25 cellular contexts compared by ENCODE assay signal in genomic region chr21:27152996-27153395, GRCh38.
"Had no signal": no experiment of that assay in that cellular context is flagged by ENCODE, and none has a peak within 500 bp of the region (broad histone marks: within the 10 kb centered on the region; RNA-seq: fewer than 3 reads in every experiment).

No MANE protein-coding gene starts in this region.

- H3K27me3 ChIP-seq: SJSA1 had no signal

- DNase-seq: IMR-90, Karpas-422, KG1, MV-4-11, NCI-H1048, NCI-H1105, NCI-H1417 treated with DMSO at 0.1 percent for 48 hours, NCI-H146, NCI-H1694 treated with DMSO at 0.1 percent for 48 hours, NCI-H1930, NCI-H2081, NCI-H2107, NCI-H226, NCI-H446, NCI-H510A, NCI-H524 treated with DMSO at 0.1 percent for 48 hours, NCI-H69, NCI-H774, Right ventricle myocardium superior, RPMI8226, SIG-M5 had no signal

- H3K4me1 ChIP-seq: SJSA1 had no signal

- H3K9me3 ChIP-seq: SJSA1 had no signal

- FAIRE-seq: RCC 7860 had no signal

- H3K27ac ChIP-seq: HL-60, SJSA1, SK-N-MC had no signal

- H3K4me3 ChIP-seq: SJSA1, SK-N-MC had no signal

- H3K36me3 ChIP-seq: SJSA1 had no signal
